Comparison of ENCODE assay signal across 8 cellular contexts in the genomic region with DNA sequence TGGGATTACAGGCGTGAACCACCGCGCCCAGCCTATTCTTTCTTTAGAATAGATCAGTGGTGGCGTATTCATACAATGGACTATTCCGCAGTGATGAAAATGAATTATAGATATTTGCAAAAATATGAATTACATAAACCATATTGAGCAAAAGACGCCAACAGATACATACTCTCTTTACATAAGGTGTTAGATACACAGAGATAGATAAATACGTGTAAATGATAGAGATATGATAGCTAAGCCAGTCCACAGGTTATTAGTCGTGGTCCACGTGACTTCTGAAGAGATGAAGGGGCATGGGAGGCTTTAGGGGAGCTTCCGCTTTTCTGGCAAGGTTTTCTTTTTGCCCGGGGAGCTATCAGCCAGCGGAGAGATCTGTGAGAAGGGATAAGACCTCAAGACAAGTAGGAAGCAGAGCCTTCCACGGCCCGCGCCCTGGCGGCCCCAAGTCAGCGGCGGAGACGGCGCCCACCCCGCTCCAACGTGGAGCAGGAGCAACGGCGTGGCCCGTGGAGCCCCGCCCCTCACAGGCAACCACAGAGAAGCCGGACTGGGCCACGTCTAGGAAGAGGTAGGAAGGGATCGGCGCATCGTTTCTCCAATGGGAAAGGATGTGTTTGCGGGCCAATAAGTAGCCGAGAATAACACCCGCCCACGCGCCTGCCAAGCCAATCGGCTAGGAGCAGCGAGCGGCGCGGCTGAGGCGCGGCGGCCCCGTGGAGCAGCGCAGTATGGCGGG. TPM values are rescaled to one million over a fixed set of nuclear protein-coding genes. Genes with fewer than 3 reads are reported as not detected.
DNase-seq lines count a peak whose midpoint lies in the region; ATAC-seq and TF ChIP-seq lines count a peak whose summit lies in the region.

MSTO1 (plus strand) TSS at position 704 of the 742 bp plus-strand sequence; CDS start at position 735, 31 bp downstream.

- no peaks in the 10 kb centered on the region for H3K9me3 ChIP-seq in spleen

- peaks cover 0 to 6% (median 4%) of the 10 kb centered on the region in 6 donors for H3K4me1 ChIP-seq in spleen

- peak; percentile 83 for ATAC-seq in HG03196 (IDR thresholded peaks at IDR 0.05; ENCODE audit: unreplicated experiment)
- ATAC-seq in activated B cell treated with CpG ODN at 0.5 μM for 24 hours (ENCODE audit: low read depth) = peak; percentile 94

- intact Hi-C loops in activated B cell treated with CpG ODN at 0.5 μM for 24 hours (cut with micrococcal nuclease) = no loop called here
- intact Hi-C loops in spleen (cut with DNase I; ENCODE audit: low total_unique reads) = no loop called here

- H3K27ac Mint-ChIP-seq in activated B cell treated with CpG ODN at 0.5 μM for 24 hours (peak within 1 kb of the TSS; percentile 92), immature natural killer cell (peak within 1 kb of the TSS; percentile 76 to 94 (median 90))

- H3K4me3 Mint-ChIP-seq in activated B cell treated with CpG ODN at 0.5 μM for 24 hours (peak within 1 kb of the TSS; percentile 93), immature natural killer cell (peak within 1 kb of the TSS; percentile 92 to 99 (median 98))

- H3K9me3 Mint-ChIP-seq in activated B cell treated with CpG ODN at 0.5 μM for 24 hours (no peaks in the 10 kb centered on the region), immature natural killer cell (no peaks in the 10 kb centered on the region)

- H3K36me3 Mint-ChIP-seq in activated B cell treated with CpG ODN at 0.5 μM for 24 hours (ENCODE audit: low read depth) = peaks cover 22% of the 10 kb centered on the region
- H3K36me3 Mint-ChIP-seq in immature natural killer cell = peaks cover 0 to 5% (median 0%) of the 10 kb centered on the region in 3 donors

- peaks cover 0 to 20% (median 13%) of the 10 kb centered on the region in 6 donors for H3K36me3 ChIP-seq in spleen

- H3K4me3 ChIP-seq in spleen = peak within 1 kb of the TSS; percentile 55 to 94 (median 74)

- H3K27me3 ChIP-seq in spleen (replicated peaks in 1 of 7) = no peaks in the 10 kb centered on the region

- WGBS in spleen, 5 donors = 7 to 13% (median 7%) methylated on average over 30 to 46 of the region's 47 CpGs

- in situ Hi-C loops in GM18951 (cut with MboI; ENCODE audit: low sequenced_read_pairs, unreplicated experiment) = no loop called here

- H3K27me3 Mint-ChIP-seq in activated B cell treated with CpG ODN at 0.5 μM for 24 hours = no peaks in the 10 kb centered on the region
- peaks cover 0 to 7% (median 4%) of the 10 kb centered on the region in 3 donors for H3K27me3 Mint-ChIP-seq in immature natural killer cell (ENCODE audit: low read depth in 3 of 3)

- TF ChIP-seq CTCF in activated B cell treated with CpG ODN at 0.5 μM for 24 hours (IDR thresholded peaks at IDR 0.05) (no peak), spleen (IDR thresholded peaks at IDR 0.05 in 8 of 11, conservative IDR thresholded peaks at IDR 0.05 in 3 of 11) (peak in 1 of 11 experiments; percentile 36)

- POLR2A ChIA-PET in activated B cell treated with CpG ODN at 0.5 μM for 24 hours (lab: Charles Lee) = interaction anchor here (0.5 to 1.4 kb wide), 9 partner anchors 13 to 636 kb away, joined by 3 to 15 read pairs (median 3); partner anchors contain the start of gene FDPS

- CTCF ChIA-PET in activated B cell treated with CpG ODN at 0.5 μM for 24 hours (lab: Charles Lee) = no interaction called here

- H3K4me1 Mint-ChIP-seq in activated B cell treated with CpG ODN at 0.5 μM for 24 hours = peaks cover 9% of the 10 kb centered on the region
- H3K4me1 Mint-ChIP-seq in immature natural killer cell = peaks cover 7 to 8% of the 10 kb centered on the region in 2 donors

- H3K27ac ChIP-seq in caudate nucleus (ENCODE audit: low read depth, low read length) (peak within 1 kb of the TSS; percentile 64), spleen (peak within 1 kb of the TSS; percentile 58 to 87 (median 80))

- TF ChIP-seq POLR2A in GM18951 (IDR thresholded peaks at IDR 0.05; ENCODE audit: extremely low read depth, insufficient read depth, insufficient read length) (peak; percentile 91), spleen (IDR thresholded peaks at IDR 0.05) (no peak)

- DNase-seq in AG08395 (ENCODE audit: low spot score) = peak; percentile 96
- peak; percentile 100 for DNase-seq in NCI-H345 (lab: John Stamatoyannopoulos, UW)
- peak; percentile 81 for DNase-seq in activated B cell treated with CpG ODN at 0.5 μM for 24 hours
- peak; percentile 48 to 99 (median 94) for DNase-seq in caudate nucleus (lab: John Stamatoyannopoulos, UW)
- DNase-seq in immature natural killer cell = peak; percentile 88 to 89 (median 88)
- peak; percentile 95 for DNase-seq in spleen

RNA-seq across cellular contexts. Expression of gene MSTO1, which starts in this region (rescaled TPM):
- 85.4 and 101 TPM in 2 replicates for total RNA-seq in activated B cell treated with CpG ODN at 0.5 μM for 24 hours
- polyA plus RNA-seq in immature natural killer cell = 10 to 100 TPM in 1 of 3 donors, 1 to 10 TPM in 2; 7.5 to 20.0 (median 8.7) TPM
- 10 to 100 TPM; 21.4 to 60.0 (median 41.7) TPM for total RNA-seq in spleen
- 10 to 100 TPM; 19.8 to 33.6 (median 27.3) TPM for polyA plus RNA-seq in spleen

Comparison
In these comparisons a context has a peak if more than half of its experiments do, and no peak if none do; other contexts are left out.
1. Peak in every context shown above with its lines: DNase-seq, ATAC-seq, H3K4me3 ChIP-seq and H3K27ac ChIP-seq.